1 cellular context compared by ENCODE assay signal in genomic region chr4:107994894-107995293, GRCh38.
A peak's percentile ranks its signal among the peaks of the same experiment; 100 is the strongest.
TF ChIP-seq lines count a peak whose summit lies in the region.

No MANE protein-coding gene starts in this region.

TF ChIP-seq in K562, 482 proteins besides CTCF, POLR2A, EP300 and RAD21 (continued from another document and continues in another):
- TF ChIP-seq IFI16 (CRISPR knock-in tag; IDR thresholded peaks at IDR 0.05) = no peak
- peak; percentile 62; the same call in 1 of the 2 replicates for TF ChIP-seq ZBTB9 (CRISPR knock-in tag; IDR thresholded peaks at IDR 0.05)
- no peak for TF ChIP-seq ZNF551 (CRISPR knock-in tag; IDR thresholded peaks at IDR 0.05)
- TF ChIP-seq PHTF2 (CRISPR knock-in tag; IDR thresholded peaks at IDR 0.05) = no peak
- TF ChIP-seq ZNF232 (CRISPR knock-in tag; IDR thresholded peaks at IDR 0.05) = no peak
- peak; percentile 65; the same call in 1 of the 2 replicates for TF ChIP-seq POLR2AphosphoS5 (IDR thresholded peaks at IDR 0.05; ENCODE audit: control insufficient read depth, insufficient read depth, low read depth, low read length)
- no peak for TF ChIP-seq TCF7L2 (IDR thresholded peaks at IDR 0.05; ENCODE audit: low read depth, low read length)
- 0 out of 4 replicates have a peak, but pooled peaks of 1 of the 2 experiments have one; percentile 17 for TF ChIP-seq MNT (conservative IDR thresholded peaks at IDR 0.05)
- TF ChIP-seq BRF1 (IDR thresholded peaks at IDR 0.05; ENCODE audit: borderline replicate concordance, extremely low read depth, insufficient read length) = no peak
- 0 out of 2 replicates have a peak, but pooled peaks have one; percentile 48 for TF ChIP-seq ARID3A (IDR thresholded peaks at IDR 0.05; ENCODE audit: borderline replicate concordance, low read depth, low read length)
- TF ChIP-seq MITF (IDR thresholded peaks at IDR 0.05) = no peak
- 0 out of 2 replicates have a peak, but pooled peaks have one; percentile 14 for TF ChIP-seq SMAD4 (CRISPR knock-in tag; conservative IDR thresholded peaks at IDR 0.05)
- TF ChIP-seq BHLHE40 (IDR thresholded peaks at IDR 0.05; ENCODE audit: low read length) = no peak
- TF ChIP-seq ID3 (CRISPR knock-in tag; IDR thresholded peaks at IDR 0.05) = no peak
- no peak for TF ChIP-seq ID3 (tag; IDR thresholded peaks at IDR 0.05)
- no peak for TF ChIP-seq CHCHD3 (CRISPR knock-in tag; IDR thresholded peaks at IDR 0.05)
- TF ChIP-seq ZBED1 (IDR thresholded peaks at IDR 0.05) = no peak
- no peak for TF ChIP-seq THRAP3 (IDR thresholded peaks at IDR 0.05; ENCODE audit: borderline replicate concordance)
- TF ChIP-seq TSC22D4 (tag; IDR thresholded peaks at IDR 0.05) = no peak
- no peak for TF ChIP-seq SLC30A9 (CRISPR knock-in tag; IDR thresholded peaks at IDR 0.05)
- no peak for TF ChIP-seq E2F3 (CRISPR knock-in tag; IDR thresholded peaks at IDR 0.05)
- peak; percentile 43 to 52; a peak in 2 of 4 replicates for TF ChIP-seq KDM1A (IDR thresholded peaks at IDR 0.05)
- TF ChIP-seq MCM7 (IDR thresholded peaks at IDR 0.05) = no peak
- no peak for TF ChIP-seq POLR3G (IDR thresholded peaks at IDR 0.05; ENCODE audit: extremely low read depth, insufficient read length, insufficient replicate concordance)
- no peak for TF ChIP-seq PHF20 (IDR thresholded peaks at IDR 0.05; ENCODE audit: partially characterized antibody)
- TF ChIP-seq ZNF282 (CRISPR knock-in tag; IDR thresholded peaks at IDR 0.05) = no peak
- TF ChIP-seq HCFC1 (IDR thresholded peaks at IDR 0.05; ENCODE audit: low read depth, low read length) = no peak
- peak; percentile 48; the same call in 1 of the 2 replicates for TF ChIP-seq SMARCE1 (IDR thresholded peaks at IDR 0.05)
- TF ChIP-seq PHF8 (IDR thresholded peaks at IDR 0.05; ENCODE audit: borderline replicate concordance, low read length) = no peak
- TF ChIP-seq ZNF79 (CRISPR knock-in tag; IDR thresholded peaks at IDR 0.05; ENCODE audit: low read depth) = no peak
- no peak for TF ChIP-seq BCLAF1 (IDR thresholded peaks at IDR 0.05; ENCODE audit: borderline replicate concordance in 1 of 2, control insufficient read depth in 1 of 2, low read depth in 2 of 2, low read length in 1 of 2)
- no peak for TF ChIP-seq HDAC6 (IDR thresholded peaks at IDR 0.05; ENCODE audit: low read depth, low read length)
- no peak for TF ChIP-seq ZBTB49 (CRISPR knock-in tag; IDR thresholded peaks at IDR 0.05; ENCODE audit: borderline replicate concordance)
- TF ChIP-seq HMBOX1 (IDR thresholded peaks at IDR 0.05) = peak; percentile 60; the same call in 1 of the 2 replicates
- no peak for TF ChIP-seq NONO (IDR thresholded peaks at IDR 0.05; ENCODE audit: low read depth in 2 of 2, low read length in 1 of 2)
- TF ChIP-seq CBFA2T2 (conservative IDR thresholded peaks at IDR 0.05) = peak; percentile 81
- no peak for TF ChIP-seq SAP30 (IDR thresholded peaks at IDR 0.05; ENCODE audit: borderline replicate concordance, insufficient read depth, low read depth, low read length, poor library complexity, severe bottlenecking)
- TF ChIP-seq TAF15 (IDR thresholded peaks at IDR 0.05; ENCODE audit: low read depth, low read length) = no peak
- TF ChIP-seq NR3C1 (CRISPR knock-in tag; IDR thresholded peaks at IDR 0.05) = no peak
- TF ChIP-seq TRIM24 (IDR thresholded peaks at IDR 0.05) = no peak; a peak in 1 of 4 replicates
- no peak for TF ChIP-seq CHAMP1 (IDR thresholded peaks at IDR 0.05)
- TF ChIP-seq U2AF1 (optimal IDR thresholded peaks at IDR 0.05; ENCODE audit: low read depth, low read length) = no peak
- no peak for TF ChIP-seq TFE3 (CRISPR knock-in tag; IDR thresholded peaks at IDR 0.05)
- TF ChIP-seq ZNF263 (CRISPR knock-in tag; IDR thresholded peaks at IDR 0.05; ENCODE audit: borderline replicate concordance) = no peak
- TF ChIP-seq SNIP1 (IDR thresholded peaks at IDR 0.05; ENCODE audit: low read depth) = no peak
- TF ChIP-seq NFATC3 (IDR thresholded peaks at IDR 0.05) = no peak
- no peak for TF ChIP-seq MXI1 (IDR thresholded peaks at IDR 0.05; ENCODE audit: low read depth, low read length)
- no peak for TF ChIP-seq ZFP1 (CRISPR knock-in tag; IDR thresholded peaks at IDR 0.05)
- no peak for TF ChIP-seq U2AF2 (optimal IDR thresholded peaks at IDR 0.05; ENCODE audit: low read depth, low read length)
